21 cellular contexts compared by ENCODE assay signal in the genomic region with DNA sequence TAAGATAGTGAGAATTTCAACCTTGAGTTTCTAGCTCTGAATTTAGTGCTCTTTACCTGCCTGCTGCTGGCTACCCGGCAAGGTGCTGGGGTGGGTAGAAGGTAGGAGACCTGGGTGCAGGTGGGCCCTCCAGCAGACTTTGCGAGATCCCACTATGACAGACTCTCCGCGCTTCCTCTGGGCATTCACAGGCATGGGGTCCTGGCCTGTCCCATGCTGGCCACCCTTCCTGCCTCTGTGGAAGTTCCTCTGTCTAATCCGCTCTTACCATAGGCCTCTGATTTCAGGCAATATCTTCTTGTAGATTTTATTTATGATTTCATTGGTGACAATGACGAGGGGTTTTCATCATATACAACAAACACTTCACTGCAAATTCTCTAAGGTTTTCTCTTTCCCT. TPM values are rescaled to one million over a fixed set of nuclear protein-coding genes. Genes with fewer than 3 reads are reported as not detected.
"Had no signal": no experiment of that assay in that cellular context is flagged by ENCODE, and none has a peak within 500 bp of the region (broad histone marks: within the 10 kb centered on the region; RNA-seq: fewer than 3 reads in every experiment).

No MANE protein-coding gene starts in this region.

- FAIRE-seq: islet of Langerhans, TTC549 had no signal

- H3K4me3 ChIP-seq: cardiac muscle cell, lower lobe of right lung, tibial nerve had no signal

- H3K27ac ChIP-seq: cardiac muscle cell, lower lobe of right lung had no signal

- DNase-seq: activated CD4-positive, alpha-beta memory T cell treated with anti-CD3 and anti-CD28 coated beads, Interleukin-2, amount 10 ng/mL, durations not matched to agents 7 days and 5 days; activated CD4-positive, alpha-beta T cell treated with anti-CD3 and anti-CD28 coated beads for 36 hours; activated CD8-positive, alpha-beta memory T cell treated with anti-CD3 and anti-CD28 coated beads, Interleukin-2, amount 10 ng/mL, durations not matched to agents 7 days and 5 days; activated naive CD4-positive, alpha-beta T cell; activated naive CD8-positive, alpha-beta T cell treated with anti-CD3 and anti-CD28 coated beads for 36 hours; amniotic stem cell; foreskin fibroblast; glutamatergic neuron; hippocampal formation; lower lobe of right lung; occipital lobe; retina; spleen; stimulated activated CD8-positive, alpha-beta memory T cell treated with anti-CD3 and anti-CD28 coated beads, Interleukin-4, amount 100 ng/mL, for 48 hours; stimulated activated naive CD8-positive, alpha-beta T cell treated with anti-CD3 and anti-CD28 coated beads, Interleukin-15, Interleukin-2, amounts not matched to agents 100 U/mL and 50 U/mL, for 24 hours; substantia nigra had no signal

- H3K27me3 ChIP-seq: cardiac muscle cell, spleen, tibial nerve had no signal

- ATAC-seq: activated CD4-positive, alpha-beta T cell treated with anti-CD3 and anti-CD28 coated beads for 36 hours; activated CD8-positive, alpha-beta memory T cell treated with anti-CD3 and anti-CD28 coated beads, Interleukin-2, amount 10 ng/mL, durations not matched to agents 7 days and 5 days; lower lobe of right lung; stimulated activated naive CD8-positive, alpha-beta T cell treated with anti-CD3 and anti-CD28 coated beads, Interleukin-15, Interleukin-2, amounts not matched to agents 100 U/mL and 50 U/mL, for 24 hours had no signal

- H3K36me3 ChIP-seq: cardiac muscle cell, lower lobe of right lung, spleen, tibial nerve had no signal

- H3K4me1 ChIP-seq: lower lobe of right lung, tibial nerve had no signal

RNA-seq across cellular contexts. Expression of a gene that starts 1.2 kb away (rescaled TPM):
- total RNA-seq: cardiac muscle cell, chondrocyte had no signal
- polyA plus RNA-seq: cardiac muscle cell had no signal
